In the genomic region with DNA sequence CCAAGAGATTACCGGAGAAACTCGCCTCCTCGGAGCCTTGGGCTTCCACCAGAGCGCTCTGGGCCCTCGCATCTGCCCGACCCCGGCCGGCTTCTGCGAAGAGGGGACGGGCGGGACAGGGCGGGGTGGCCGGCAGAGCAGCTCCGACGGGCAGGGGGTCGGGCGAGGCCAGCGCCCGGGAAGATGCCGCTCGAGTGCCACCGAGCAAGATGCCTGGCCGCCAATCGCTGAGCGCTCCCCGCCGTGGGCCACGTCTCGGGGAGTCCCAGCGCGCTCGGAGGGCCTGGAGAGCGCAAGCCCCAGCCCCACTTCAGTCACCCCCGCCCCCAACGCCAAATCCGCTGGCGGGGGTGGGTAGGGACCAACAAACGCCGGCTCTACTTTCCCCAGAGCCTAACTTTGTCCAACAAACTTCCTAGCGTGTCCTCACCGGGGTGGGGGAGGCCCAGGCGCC, we compare ENCODE assay signal across 8 cellular contexts. TPM values are rescaled to one million over a fixed set of nuclear protein-coding genes. Genes with fewer than 3 reads are reported as not detected.
A peak's percentile ranks its signal among the peaks of the same experiment; 100 is the strongest.
DNase-seq lines count a peak whose midpoint lies in the region; ATAC-seq and TF ChIP-seq lines count a peak whose summit lies in the region.

No MANE protein-coding gene starts in this region.

- peak overlapping the region in 1 of 6 donors; percentile 8 for H3K27ac Mint-ChIP-seq in immature natural killer cell
- peak overlapping the region; percentile 87 for H3K27ac Mint-ChIP-seq in stimulated activated memory B cell treated with anti-CD40 and anti-IgM and Interleukin-4, amounts not matched to agents 10 μg/mL and 1 μg/mL and 100 μg/mL, for 72 hours

- TF ChIP-seq CTCF in AG09309 (IDR thresholded peaks at IDR 0.05; ENCODE audit: control insufficient read depth, insufficient read depth, low read depth, low read length, missing control alignments): no peak

- H3K4me1 Mint-ChIP-seq in immature natural killer cell: peaks cover 11 to 14% of the 10 kb centered on the region in 2 donors
- H3K4me1 Mint-ChIP-seq in stimulated activated memory B cell treated with anti-CD40 and anti-IgM and Interleukin-4, amounts not matched to agents 10 μg/mL and 1 μg/mL and 100 μg/mL, for 72 hours: peaks cover 57% of the 10 kb centered on the region

- H3K4me3 ChIP-seq in AG09309 (ENCODE audit: control insufficient read depth, low read depth, low read length): peak overlapping the region; percentile 82

- peaks cover 8 to 25% (median 12%) of the 10 kb centered on the region in 3 donors for H3K27me3 Mint-ChIP-seq in immature natural killer cell (ENCODE audit: low read depth in 3 of 3)
- H3K27me3 Mint-ChIP-seq in stimulated activated memory B cell treated with anti-CD40 and anti-IgM and Interleukin-4, amounts not matched to agents 10 μg/mL and 1 μg/mL and 100 μg/mL, for 72 hours: no peaks in the 10 kb centered on the region

- ATAC-seq in GM19372 (IDR thresholded peaks at IDR 0.05; ENCODE audit: low read depth, unreplicated experiment) (peak; percentile 29), HG03432 (IDR thresholded peaks at IDR 0.05; ENCODE audit: unreplicated experiment) (peak; percentile 37)
- peak; percentile 74 for ATAC-seq in stimulated activated memory B cell treated with anti-CD40 and anti-IgM and Interleukin-4, amounts not matched to agents 10 μg/mL and 1 μg/mL and 100 μg/mL, for 72 hours

- peak overlapping the region; percentile 84 to 93 (median 90) for H3K4me3 Mint-ChIP-seq in immature natural killer cell
- H3K4me3 Mint-ChIP-seq in stimulated activated memory B cell treated with anti-CD40 and anti-IgM and Interleukin-4, amounts not matched to agents 10 μg/mL and 1 μg/mL and 100 μg/mL, for 72 hours: peak overlapping the region; percentile 96

- peak overlapping the region; percentile 24 for H3K27ac ChIP-seq in angular gyrus (ENCODE audit: low read depth, low read length)

- DNase-seq in AG09309 (ENCODE audit: low read depth): no peak
- peak in 1 of 3 donors; percentile 9 for DNase-seq in immature natural killer cell
- no peak for DNase-seq in A172 (ENCODE audit: low spot score)
- DNase-seq in NCI-H2171 treated with DMSO at 0.1 percent for 48 hours (lab: John Stamatoyannopoulos, UW): no peak

- no peaks in the 10 kb centered on the region for H3K36me3 Mint-ChIP-seq in immature natural killer cell
- peaks cover 19% of the 10 kb centered on the region for H3K36me3 Mint-ChIP-seq in stimulated activated memory B cell treated with anti-CD40 and anti-IgM and Interleukin-4, amounts not matched to agents 10 μg/mL and 1 μg/mL and 100 μg/mL, for 72 hours

- H3K9me3 Mint-ChIP-seq in immature natural killer cell: peaks cover 0 to 4% (median 0%) of the 10 kb centered on the region in 6 donors
- no peaks in the 10 kb centered on the region for H3K9me3 Mint-ChIP-seq in stimulated activated memory B cell treated with anti-CD40 and anti-IgM and Interleukin-4, amounts not matched to agents 10 μg/mL and 1 μg/mL and 100 μg/mL, for 72 hours

RNA-seq across cellular contexts. Expression of gene BCAR3, which starts 0.5 kb away (rescaled TPM):
- under 1 TPM in 2 of 3 donors, not detected in 1; 0.27 to 0.43 TPM for polyA plus RNA-seq in immature natural killer cell
- 33.1 and 34.3 TPM in 2 replicates for total RNA-seq in A172 (2014; rRNA removed; shearing (Covaris generic))
